Comparison of ENCODE assay signal across 1 cellular context in the genomic region with DNA sequence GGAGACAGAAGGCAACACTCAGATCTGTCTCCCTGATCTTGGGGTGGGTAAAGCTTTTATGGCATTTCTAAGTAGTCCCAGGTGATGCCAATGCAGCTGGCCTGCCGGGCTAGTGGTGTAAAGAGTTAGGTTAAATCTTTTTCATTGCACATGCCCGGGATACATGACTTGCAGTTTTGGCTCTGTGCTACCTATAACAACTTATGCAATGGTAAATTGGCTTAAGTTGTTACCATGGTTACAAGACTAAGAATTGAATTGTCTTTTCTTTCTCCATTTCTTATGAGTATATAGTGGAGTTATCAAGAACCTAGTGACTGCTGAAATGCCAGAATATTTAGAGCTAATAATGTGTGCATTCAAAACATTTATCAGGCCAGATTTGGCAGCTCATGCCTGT.
TF ChIP-seq lines count a peak whose summit lies in the region.

No MANE protein-coding gene starts in this region.

TF ChIP-seq in K562, 482 proteins besides CTCF, POLR2A, EP300 and RAD21:
- TF ChIP-seq FOSL1 (tag; conservative IDR thresholded peaks at IDR 0.05) = no peak
- TF ChIP-seq MAFG (tag; conservative IDR thresholded peaks at IDR 0.05) = 0 out of 2 replicates have a peak, but pooled peaks have one; percentile 39
- TF ChIP-seq RFX1 (IDR thresholded peaks at IDR 0.05) = peak; percentile 80
